ENCODE assay signal across 8 cellular contexts in the genomic region with DNA sequence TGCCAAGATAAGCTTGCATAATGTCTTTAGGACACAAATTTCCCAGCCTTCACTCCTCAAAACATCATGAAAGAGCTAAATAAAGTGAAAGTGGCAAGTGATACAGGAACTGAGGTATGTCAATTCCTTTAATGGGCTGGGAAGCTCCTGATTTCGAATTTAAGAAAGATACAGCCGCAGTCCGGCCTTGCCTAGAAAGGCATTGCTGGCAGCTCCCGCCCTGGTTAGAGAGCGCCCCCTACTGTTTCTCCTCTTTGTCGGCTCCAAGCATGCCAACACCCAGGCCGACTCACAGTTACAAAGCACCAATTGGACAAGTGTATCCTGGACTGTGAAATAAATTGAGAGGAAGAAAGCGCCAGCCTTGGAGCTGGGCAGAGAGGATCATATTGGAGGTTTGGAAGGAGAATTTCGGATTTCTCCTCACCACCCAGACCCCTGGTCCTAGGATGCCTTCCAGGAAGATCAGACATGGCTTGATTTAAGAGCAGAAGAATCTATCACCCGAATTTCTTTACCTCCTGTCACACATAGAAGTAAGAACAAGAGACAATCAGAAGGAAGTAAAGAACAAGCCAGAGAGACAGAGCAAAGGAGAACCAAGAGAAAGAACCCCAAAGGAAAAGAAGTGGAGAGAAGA.
DNase-seq lines count a peak whose midpoint lies in the region; ATAC-seq, FAIRE-seq and TF ChIP-seq lines count a peak whose summit lies in the region.

No MANE protein-coding gene starts in this region.

- TF ChIP-seq CTCF in WERI-Rb-1 (IDR thresholded peaks at IDR 0.05; ENCODE audit: low read depth, low read length) (peak; percentile 87), mammary epithelial cell (conservative IDR thresholded peaks at IDR 0.05 in 1 of 2, IDR thresholded peaks at IDR 0.05 in 1 of 2; ENCODE audit: extremely low read depth in 1 of 2, insufficient read depth in 1 of 2, low read depth in 1 of 2, low read length in 2 of 2) (peak; percentile 99)

- peaks cover 3% of the 10 kb centered on the region for H3K4me1 ChIP-seq in mammary epithelial cell (ENCODE audit: insufficient read depth, low read length)

- peak; percentile 83 for DNase-seq in AG08395 (ENCODE audit: low spot score)
- peak; percentile 51 for DNase-seq in NCI-H2171 treated with DMSO at 0.1 percent for 48 hours (lab: John Stamatoyannopoulos, UW)
- DNase-seq in WERI-Rb-1 = peak; percentile 86
- DNase-seq in mammary epithelial cell = peak; percentile 78
- peak; percentile 62 to 72 for DNase-seq in stimulated activated CD4-positive, alpha-beta T cell treated with anti-CD3 and anti-CD28 coated beads, Interleukin-15, amount 100 ng/mL, for 1 hour (ENCODE audit: low read depth in 1 of 2, low spot score in 1 of 2)

- no peak overlapping the region for H3K4me2 ChIP-seq in mammary epithelial cell (ENCODE audit: insufficient read depth, low read depth, low read length)

- H3K4me3 ChIP-seq in WERI-Rb-1 (ENCODE audit: low read depth, low read length) = no peak overlapping the region
- H3K4me3 ChIP-seq in mammary epithelial cell (replicated peaks in 1 of 3; ENCODE audit: insufficient read depth in 1 of 3, low read depth in 2 of 3, low read length in 3 of 3) = no peak overlapping the region

- H2AFZ ChIP-seq in mammary epithelial cell (ENCODE audit: low read depth, low read length) = peak overlapping the region; percentile 28

- H3K27me3 ChIP-seq in WERI-Rb-1 (ENCODE audit: insufficient read depth, low read depth, severe bottlenecking) (no peaks in the 10 kb centered on the region), mammary epithelial cell (ENCODE audit: insufficient read depth, low read length) (no peaks in the 10 kb centered on the region)

- peak; percentile 66 for FAIRE-seq in islet of Langerhans (lab: Jason Lieb, UNC)

- no peaks in the 10 kb centered on the region for H3K9me3 ChIP-seq in WERI-Rb-1 (ENCODE audit: severe bottlenecking)
- H3K9me3 ChIP-seq in mammary epithelial cell (replicated peaks; ENCODE audit: insufficient read depth, low read length) = no peaks in the 10 kb centered on the region

- H3K9ac ChIP-seq in mammary epithelial cell (ENCODE audit: insufficient read depth, low read length) = no peak overlapping the region

- dilution Hi-C loops in mammary epithelial cell (cut with HindIII; ENCODE audit: low sequenced_read_pairs) = no loop called here

- BruUV-seq in mammary epithelial cell (replicated peaks; lab: Mats Ljungman, UMichigan) = no TSS peak

- ATAC-seq in GM18868 (IDR thresholded peaks at IDR 0.05; ENCODE audit: unreplicated experiment) = peak; percentile 89
- ATAC-seq in HG03108 (IDR thresholded peaks at IDR 0.05; ENCODE audit: unreplicated experiment) = peak; percentile 79

- in situ Hi-C loops in mammary epithelial cell (cut with MboI; ENCODE audit: low sequenced_read_pairs in 2 of 2) = loop anchor here (5.0 to 10.0 kb wide), 2 partner anchors 551 to 553 kb away; no protein-coding TSS in a partner anchor

- H3K79me2 ChIP-seq in mammary epithelial cell (ENCODE audit: insufficient read depth, low read length) = no peaks in the 10 kb centered on the region

- WGBS in mammary epithelial cell (ENCODE audit: low coverage, missing lambda C conversion rate) = 11% methylated on average over 9 of the region's 10 CpGs

- H3K27ac ChIP-seq in WERI-Rb-1 (no peak overlapping the region), mammary epithelial cell (ENCODE audit: insufficient read depth, low read depth, low read length) (no peak overlapping the region)

- no peaks in the 10 kb centered on the region for H3K36me3 ChIP-seq in WERI-Rb-1
- H3K36me3 ChIP-seq in mammary epithelial cell (ENCODE audit: insufficient read depth, low read length) = no peaks in the 10 kb centered on the region

- H4K20me1 ChIP-seq in mammary epithelial cell (ENCODE audit: insufficient read depth, low read length) = no peaks in the 10 kb centered on the region

- intact Hi-C loops in mammary epithelial cell (cut with micrococcal nuclease) = loop anchor here (1.0 to 5.0 kb wide), 8 partner anchors 57 to 637 kb away; a partner anchor contains a TSS

- CTCF ChIA-PET in mammary epithelial cell (lab: Charles Lee; ENCODE audit: low non-redundant PET) = interaction anchor here (0.6 to 1.4 kb wide), 5 partner anchors 22 to 551 kb away, joined by 3 to 17 read pairs (median 4); a partner anchor contains a TSS
